Comparison of ENCODE assay signal across 1 cellular context in the genomic region with DNA sequence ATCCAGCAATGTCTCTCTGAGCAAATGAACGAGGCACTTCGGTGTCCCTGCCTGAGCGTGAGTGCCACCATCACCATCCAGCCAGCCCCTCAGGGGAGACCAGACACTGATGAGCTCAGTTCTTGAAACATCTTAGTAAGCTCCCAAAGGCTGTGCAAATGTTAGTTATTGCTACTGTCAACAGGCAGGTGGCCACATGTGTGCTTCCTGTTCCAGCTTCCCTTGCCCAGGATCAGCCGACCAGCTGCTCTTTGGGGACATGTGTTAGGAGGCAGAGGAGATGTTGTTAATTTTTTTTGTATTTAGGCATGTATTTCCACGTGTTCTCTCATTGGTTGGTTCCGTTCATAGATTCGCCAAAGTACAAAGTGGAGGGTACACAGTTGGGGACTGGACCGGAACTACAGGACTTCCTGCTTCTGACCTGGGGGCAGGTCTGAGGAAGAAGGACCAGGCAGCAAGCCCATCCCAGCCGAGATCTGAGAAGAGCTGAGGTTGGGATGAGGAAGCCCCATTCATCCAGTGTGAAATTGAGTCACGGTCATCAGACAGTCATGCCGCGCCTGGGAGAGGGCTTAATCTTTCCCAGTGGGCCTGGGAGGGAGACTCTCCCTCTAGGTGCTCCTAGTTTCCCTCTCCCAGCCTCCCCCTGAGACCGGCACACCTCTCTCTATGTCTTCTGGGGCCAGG.
TF ChIP-seq lines count a peak whose summit lies in the region.

No MANE protein-coding gene starts in this region.

TF ChIP-seq in IMR-90, 13 proteins besides CTCF, POLR2A, EP300 and RAD21:
- TF ChIP-seq, protein P1, sequence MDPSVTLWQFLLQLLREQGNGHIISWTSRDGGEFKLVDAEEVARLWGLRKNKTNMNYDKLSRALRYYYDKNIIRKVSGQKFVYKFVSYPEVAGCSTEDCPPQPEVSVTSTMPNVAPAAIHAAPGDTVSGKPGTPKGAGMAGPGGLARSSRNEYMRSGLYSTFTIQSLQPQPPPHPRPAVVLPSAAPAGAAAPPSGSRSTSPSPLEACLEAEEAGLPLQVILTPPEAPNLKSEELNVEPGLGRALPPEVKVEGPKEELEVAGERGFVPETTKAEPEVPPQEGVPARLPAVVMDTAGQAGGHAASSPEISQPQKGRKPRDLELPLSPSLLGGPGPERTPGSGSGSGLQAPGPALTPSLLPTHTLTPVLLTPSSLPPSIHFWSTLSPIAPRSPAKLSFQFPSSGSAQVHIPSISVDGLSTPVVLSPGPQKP (IDR thresholded peaks at IDR 0.05; ENCODE audit: borderline replicate concordance, low read depth, low read length), result no peak
- TF ChIP-seq RFX5 (IDR thresholded peaks at IDR 0.05; ENCODE audit: low read depth, low read length) (no peak), FOS (IDR thresholded peaks at IDR 0.05; ENCODE audit: low read depth, low read length) (no peak), MXI1 (IDR thresholded peaks at IDR 0.05; ENCODE audit: borderline replicate concordance, low read depth, low read length) (no peak), BHLHE40 (IDR thresholded peaks at IDR 0.05; ENCODE audit: low read depth, low read length) (no peak)
